In the genomic region with DNA sequence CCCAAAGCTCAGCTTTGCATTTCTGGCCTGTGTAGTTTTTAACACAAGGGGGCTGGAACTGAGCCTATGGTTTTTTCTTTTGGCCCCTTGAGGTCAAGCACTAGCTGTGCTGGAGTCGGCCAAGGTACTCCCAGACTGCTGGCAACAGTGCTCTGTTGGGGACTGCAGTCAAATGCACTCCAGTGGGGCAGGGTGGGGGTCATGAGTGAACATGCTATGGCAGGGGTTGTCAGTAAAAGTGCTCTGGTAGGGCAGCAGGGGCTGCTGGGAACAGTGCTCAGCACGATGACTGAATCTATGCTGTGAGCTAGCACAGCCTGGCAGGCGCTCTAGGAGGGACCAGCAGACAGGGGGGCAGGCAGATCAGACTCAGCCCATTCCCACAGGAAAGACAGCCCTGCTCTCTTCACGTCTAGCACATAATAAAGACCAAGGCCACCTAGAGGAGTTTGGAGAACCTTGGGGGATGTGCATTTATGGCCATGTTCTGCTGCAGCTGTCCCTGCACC, we compare ENCODE assay signal across 29 cellular contexts.
"Had no signal": no experiment of that assay in that cellular context is flagged by ENCODE, and none has a peak within 500 bp of the region (broad histone marks: within the 10 kb centered on the region; RNA-seq: fewer than 3 reads in every experiment).

No MANE protein-coding gene starts in this region.

- H3K4me1 ChIP-seq: colonic mucosa, esophagus muscularis mucosa, gastroesophageal sphincter, heart left ventricle, thyroid gland, vagina had no signal

- H3K36me3 ChIP-seq: colonic mucosa, esophagus muscularis mucosa, gastroesophageal sphincter, heart left ventricle, ovary, right lobe of liver, stomach, thyroid gland, vagina had no signal

- ATAC-seq: foreskin keratinocyte, gastroesophageal sphincter, heart left ventricle, left lobe of liver, right lobe of liver had no signal

- DNase-seq: colonic mucosa; effector CD8-positive, alpha-beta T cell; foreskin keratinocyte; heart left ventricle; hippocampal formation; immature natural killer cell; islet precursor cell; kidney glomerular epithelial cell; naive B cell; nephron progenitor cell; occipital lobe; ovary; retina; right lobe of liver; stimulated activated CD4-positive, alpha-beta T cell treated with anti-CD3 and anti-CD28 coated beads, Interleukin-15, amount 100 ng/mL, for 24 hours; stimulated activated CD4-positive, alpha-beta T cell treated with anti-CD3 and anti-CD28 coated beads, Interleukin-4, amount 100 ng/mL, for 1 hour; stimulated activated CD8-positive, alpha-beta memory T cell treated with anti-CD3 and anti-CD28 coated beads, Interleukin-4, amount 100 ng/mL, for 48 hours; stimulated activated naive CD4-positive, alpha-beta T cell treated with Interleukin-2 at 50 U/mL for 16 hours; stomach; thyroid gland; trophoblast cell had no signal

- H3K27ac ChIP-seq: colonic mucosa, esophagus muscularis mucosa, gastroesophageal sphincter, heart left ventricle, ovary, right lobe of liver, thyroid gland, vagina had no signal

- H3K4me3 Mint-ChIP-seq: dendritic cell treated with granulocyte-macrophage colony-stimulating factor and Interleukin-4, amounts not matched to agents 40 ng/mL and 50 ng/mL, for 4 days; immature natural killer cell; memory B cell; naive B cell; nephron progenitor cell had no signal

- H3K36me3 Mint-ChIP-seq: immature natural killer cell, memory B cell, naive B cell had no signal

- H3K4me1 Mint-ChIP-seq: memory B cell, naive B cell had no signal

- H3K27ac Mint-ChIP-seq: dendritic cell treated with granulocyte-macrophage colony-stimulating factor and Interleukin-4, amounts not matched to agents 40 ng/mL and 50 ng/mL, for 4 days; immature natural killer cell; memory B cell; nephron progenitor cell had no signal

- H3K27me3 Mint-ChIP-seq: dendritic cell treated with granulocyte-macrophage colony-stimulating factor and Interleukin-4, amounts not matched to agents 40 ng/mL and 50 ng/mL, for 4 days had no signal

- H3K4me3 ChIP-seq: colonic mucosa, esophagus muscularis mucosa, gastroesophageal sphincter, heart left ventricle, lung, mucosa of descending colon, ovary, right lobe of liver, stomach, thyroid gland, vagina had no signal

- H3K9me3 ChIP-seq: colonic mucosa, esophagus muscularis mucosa, mucosa of descending colon, ovary, right lobe of liver, thyroid gland, vagina had no signal

- H3K27me3 ChIP-seq: colonic mucosa, esophagus muscularis mucosa, foreskin keratinocyte, gastroesophageal sphincter, heart left ventricle, ovary, right lobe of liver, stomach, thyroid gland, vagina had no signal

- H3K9me3 Mint-ChIP-seq: dendritic cell treated with granulocyte-macrophage colony-stimulating factor and Interleukin-4, amounts not matched to agents 40 ng/mL and 50 ng/mL, for 4 days; memory B cell had no signal
